8 cellular contexts compared by ENCODE assay signal in genomic region chr6:95578106-95578410, GRCh38. TPM values are rescaled to one million over a fixed set of nuclear protein-coding genes. Genes with fewer than 3 reads are reported as not detected.
DNase-seq lines count a peak whose midpoint lies in the region; ATAC-seq and TF ChIP-seq lines count a peak whose summit lies in the region.

No MANE protein-coding gene starts in this region.

- H3K4me1 Mint-ChIP-seq in WTC11 (peaks cover 25% of the 10 kb centered on the region), glutamatergic neuron (ENCODE audit: low read depth, unreplicated experiment) (peaks cover 9% of the 10 kb centered on the region)

- H3K9me3 Mint-ChIP-seq in WTC11 (peaks cover 9% of the 10 kb centered on the region), glutamatergic neuron (ENCODE audit: unreplicated experiment) (no peaks in the 10 kb centered on the region)

- no peaks in the 10 kb centered on the region for H3K27me3 ChIP-seq in BLaER1 treated with 17β-estradiol and CSF1 and Interleukin-3, amounts not matched to agents 10 nM and 100 nM

- H3K27ac ChIP-seq in BLaER1 treated with 17β-estradiol and CSF1 and Interleukin-3, amounts not matched to agents 10 nM and 100 nM = peak overlapping the region; percentile 82 to 98 (median 91)

- H3K4me3 Mint-ChIP-seq in WTC11 (peak overlapping the region; percentile 87), glutamatergic neuron (ENCODE audit: unreplicated experiment) (peak overlapping the region; percentile 93)

- POLR2A ChIA-PET in WTC11 (lab: Charles Lee) = no interaction called here

- no peaks in the 10 kb centered on the region for H3K27me3 Mint-ChIP-seq in WTC11 (ENCODE audit: low read depth)
- H3K27me3 Mint-ChIP-seq in glutamatergic neuron (ENCODE audit: unreplicated experiment) = no peaks in the 10 kb centered on the region

- peaks cover 14% of the 10 kb centered on the region for H3K36me3 Mint-ChIP-seq in WTC11
- H3K36me3 Mint-ChIP-seq in glutamatergic neuron (ENCODE audit: unreplicated experiment) = no peaks in the 10 kb centered on the region

- peak overlapping the region; percentile 82 to 92 (median 89) for H3K9ac ChIP-seq in BLaER1 treated with 17β-estradiol and CSF1 and Interleukin-3, amounts not matched to agents 10 nM and 100 nM

- H3K9me3 ChIP-seq in BLaER1 treated with 17β-estradiol and CSF1 and Interleukin-3, amounts not matched to agents 10 nM and 100 nM (replicated peaks in 1 of 11) = peaks cover 4 to 13% (median 9%) of the 10 kb centered on the region in 11 experiments; a peak in 15 of 22 replicates

- H4K20me1 ChIP-seq in BLaER1 treated with 17β-estradiol and CSF1 and Interleukin-3, amounts not matched to agents 10 nM and 100 nM = no peaks in the 10 kb centered on the region

- H3K4me1 ChIP-seq in BLaER1 treated with 17β-estradiol and CSF1 and Interleukin-3, amounts not matched to agents 10 nM and 100 nM = peaks cover 13 to 41% (median 26%) of the 10 kb centered on the region in 10 experiments; a peak in 19 of 20 replicates

- CTCF ChIA-PET in WTC11 (lab: Charles Lee) = no interaction called here

- DNase-seq in WTC11 (ENCODE audit: low spot score) (no peak), glutamatergic neuron (no peak), skeletal muscle cell (ENCODE audit: low read depth) (no peak), NCI-H1048 (lab: John Stamatoyannopoulos, UW) (no peak), amniotic stem cell (lab: John Stamatoyannopoulos, UW) (no peak)

- H3K4me3 ChIP-seq in BLaER1 treated with 17β-estradiol and CSF1 and Interleukin-3, amounts not matched to agents 10 nM and 100 nM = peak overlapping the region; percentile 59 to 79 (median 70)
- peak overlapping the region; percentile 75 for H3K4me3 ChIP-seq in skeletal muscle cell (ENCODE audit: low read depth, low read length)

- ATAC-seq in GM19023 (IDR thresholded peaks at IDR 0.05; ENCODE audit: unreplicated experiment) = peak; percentile 24
- ATAC-seq in HG03108 (IDR thresholded peaks at IDR 0.05; ENCODE audit: unreplicated experiment) = peak; percentile 5
- ATAC-seq in WTC11 = no peak

- H3K4me2 ChIP-seq in BLaER1 treated with 17β-estradiol and CSF1 and Interleukin-3, amounts not matched to agents 10 nM and 100 nM = peak overlapping the region; percentile 75 to 97 (median 89)

- no peak for TF ChIP-seq CTCF in WTC11 (IDR thresholded peaks at IDR 0.05)
- TF ChIP-seq CTCF in glutamatergic neuron (IDR thresholded peaks at IDR 0.05; ENCODE audit: partially characterized antibody, unreplicated experiment) = no peak

- peaks cover 0 to 11% (median 5%) of the 10 kb centered on the region in 11 experiments; a peak in 10 of 22 replicates for H3K36me3 ChIP-seq in BLaER1 treated with 17β-estradiol and CSF1 and Interleukin-3, amounts not matched to agents 10 nM and 100 nM

- H3K27ac Mint-ChIP-seq in WTC11 (peak overlapping the region; percentile 91), glutamatergic neuron (ENCODE audit: unreplicated experiment) (peak overlapping the region; percentile 98)

TF ChIP-seq in WTC11, 78 proteins besides CTCF, POLR2A, EP300 and RAD21:
- no peak for TF ChIP-seq E2F4 (CRISPR knock-in tag; IDR thresholded peaks at IDR 0.05; ENCODE audit: borderline replicate concordance, low read depth)
- no peak for TF ChIP-seq ATF1 (CRISPR knock-in tag; IDR thresholded peaks at IDR 0.05)
- TF ChIP-seq MXD4 (CRISPR knock-in tag; IDR thresholded peaks at IDR 0.05; ENCODE audit: borderline replicate concordance) = no peak
- TF ChIP-seq, protein P1, sequence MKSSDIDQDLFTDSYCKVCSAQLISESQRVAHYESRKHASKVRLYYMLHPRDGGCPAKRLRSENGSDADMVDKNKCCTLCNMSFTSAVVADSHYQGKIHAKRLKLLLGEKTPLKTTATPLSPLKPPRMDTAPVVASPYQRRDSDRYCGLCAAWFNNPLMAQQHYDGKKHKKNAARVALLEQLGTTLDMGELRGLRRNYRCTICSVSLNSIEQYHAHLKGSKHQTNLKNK (CRISPR knock-in tag; IDR thresholded peaks at IDR 0.05) = no peak
- no peak for TF ChIP-seq FOXJ3 (CRISPR knock-in tag; IDR thresholded peaks at IDR 0.05; ENCODE audit: borderline replicate concordance)
- no peak for TF ChIP-seq CREB1 (CRISPR knock-in tag; IDR thresholded peaks at IDR 0.05)
- TF ChIP-seq NR2C2 (CRISPR knock-in tag; IDR thresholded peaks at IDR 0.05) = no peak
- TF ChIP-seq NFATC4 (CRISPR knock-in tag; IDR thresholded peaks at IDR 0.05) = no peak
- TF ChIP-seq OVOL2 (CRISPR knock-in tag; IDR thresholded peaks at IDR 0.05; ENCODE audit: borderline replicate concordance) = no peak
- TF ChIP-seq NR3C1 (CRISPR knock-in tag; conservative IDR thresholded peaks at IDR 0.05; ENCODE audit: low read depth) = no peak
- no peak for TF ChIP-seq MYBL2 (CRISPR knock-in tag; IDR thresholded peaks at IDR 0.05)
- no peak for TF ChIP-seq SMAD4 (CRISPR knock-in tag; IDR thresholded peaks at IDR 0.05)
- TF ChIP-seq JAZF1 (CRISPR knock-in tag; IDR thresholded peaks at IDR 0.05) = no peak
- no peak for TF ChIP-seq E2F5 (CRISPR knock-in tag; IDR thresholded peaks at IDR 0.05)
- no peak for TF ChIP-seq TP53 (CRISPR knock-in tag; IDR thresholded peaks at IDR 0.05)
- TF ChIP-seq ZNF671 (CRISPR knock-in tag; IDR thresholded peaks at IDR 0.05) = no peak
- no peak for TF ChIP-seq ZNF423 (CRISPR knock-in tag; IDR thresholded peaks at IDR 0.05)
- TF ChIP-seq, protein P2, sequence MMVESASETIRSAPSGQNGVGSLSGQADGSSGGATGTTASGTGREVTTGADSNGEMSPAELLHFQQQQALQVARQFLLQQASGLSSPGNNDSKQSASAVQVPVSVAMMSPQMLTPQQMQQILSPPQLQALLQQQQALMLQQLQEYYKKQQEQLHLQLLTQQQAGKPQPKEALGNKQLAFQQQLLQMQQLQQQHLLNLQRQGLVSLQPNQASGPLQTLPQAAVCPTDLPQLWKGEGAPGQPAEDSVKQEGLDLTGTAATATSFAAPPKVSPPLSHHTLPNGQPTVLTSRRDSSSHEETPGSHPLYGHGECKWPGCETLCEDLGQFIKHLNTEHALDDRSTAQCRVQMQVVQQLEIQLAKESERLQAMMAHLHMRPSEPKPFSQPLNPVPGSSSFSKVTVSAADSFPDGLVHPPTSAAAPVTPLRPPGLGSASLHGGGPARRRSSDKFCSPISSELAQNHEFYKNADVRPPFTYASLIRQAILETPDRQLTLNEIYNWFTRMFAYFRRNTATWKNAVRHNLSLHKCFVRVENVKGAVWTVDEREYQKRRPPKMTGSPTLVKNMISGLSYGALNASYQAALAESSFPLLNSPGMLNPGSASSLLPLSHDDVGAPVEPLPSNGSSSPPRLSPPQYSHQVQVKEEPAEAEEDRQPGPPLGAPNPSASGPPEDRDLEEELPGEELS (CRISPR knock-in tag; IDR thresholded peaks at IDR 0.05) = no peak
- no peak for TF ChIP-seq CREM (CRISPR knock-in tag; IDR thresholded peaks at IDR 0.05)

RNA-seq across cellular contexts. Expression of gene MANEA, which starts 0.7 kb away (rescaled TPM):
- 6.1 to 9.0 TPM (median 7.0 TPM) in 3 replicates for total RNA-seq in WTC11 (2021)
- total RNA-seq in glutamatergic neuron (ENCODE audit: unreplicated experiment) = 11.7 TPM
